In the genomic region with DNA sequence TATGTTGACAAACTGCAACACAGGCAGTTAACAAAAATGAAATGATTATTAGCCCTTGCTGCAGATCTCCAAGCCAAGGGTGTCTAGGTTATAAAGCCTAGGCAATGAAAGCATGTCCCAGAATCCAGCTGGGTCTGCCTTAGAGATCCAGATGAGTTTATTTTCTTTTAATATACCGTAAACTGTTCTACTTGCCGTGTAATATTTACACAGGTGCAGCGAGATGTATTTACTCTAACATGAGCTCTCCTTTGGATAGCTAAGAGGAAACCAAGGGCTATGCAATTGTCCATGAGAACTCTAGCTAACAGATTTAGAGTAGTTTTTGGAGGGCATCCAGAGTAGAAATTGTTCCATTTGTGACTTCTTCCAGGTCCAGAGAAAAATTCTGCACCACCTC, we compare ENCODE assay signal across 16 cellular contexts. TPM values are rescaled to one million over a fixed set of nuclear protein-coding genes. Genes with fewer than 3 reads are reported as not detected.
"Had no signal": no experiment of that assay in that cellular context is flagged by ENCODE, and none has a peak within 500 bp of the region (broad histone marks: within the 10 kb centered on the region; RNA-seq: fewer than 3 reads in every experiment).

No MANE protein-coding gene starts in this region.

RNA-seq across cellular contexts. Expression of a gene that starts 28.1 kb away (rescaled TPM):
- total RNA-seq: stomach, subcutaneous adipose tissue, suprapubic skin, thoracic aorta, tibial nerve, urinary bladder, vagina had no signal

RNA-seq across cellular contexts. Expression of a gene that starts 33.9 kb away (rescaled TPM):
- total RNA-seq: stomach, subcutaneous adipose tissue, suprapubic skin, temporal lobe, thoracic aorta, thyroid gland, tibial nerve, transverse colon, upper lobe of left lung, upper lobe of right lung, ureter, urinary bladder, uterus, vagina had no signal
- polyA plus RNA-seq: stomach, thymus, urinary bladder had no signal

RNA-seq across cellular contexts. Expression of a gene that starts 59.5 kb away (rescaled TPM):
- total RNA-seq: stomach, subcutaneous adipose tissue, suprapubic skin, temporal lobe, testis, thoracic aorta, thyroid gland, tibial nerve, transverse colon, upper lobe of left lung, upper lobe of right lung, ureter, urinary bladder, uterus, vagina had no signal
- polyA plus RNA-seq: stomach, thymus, urinary bladder had no signal
